1 cellular context compared by ENCODE assay signal in the genomic region with DNA sequence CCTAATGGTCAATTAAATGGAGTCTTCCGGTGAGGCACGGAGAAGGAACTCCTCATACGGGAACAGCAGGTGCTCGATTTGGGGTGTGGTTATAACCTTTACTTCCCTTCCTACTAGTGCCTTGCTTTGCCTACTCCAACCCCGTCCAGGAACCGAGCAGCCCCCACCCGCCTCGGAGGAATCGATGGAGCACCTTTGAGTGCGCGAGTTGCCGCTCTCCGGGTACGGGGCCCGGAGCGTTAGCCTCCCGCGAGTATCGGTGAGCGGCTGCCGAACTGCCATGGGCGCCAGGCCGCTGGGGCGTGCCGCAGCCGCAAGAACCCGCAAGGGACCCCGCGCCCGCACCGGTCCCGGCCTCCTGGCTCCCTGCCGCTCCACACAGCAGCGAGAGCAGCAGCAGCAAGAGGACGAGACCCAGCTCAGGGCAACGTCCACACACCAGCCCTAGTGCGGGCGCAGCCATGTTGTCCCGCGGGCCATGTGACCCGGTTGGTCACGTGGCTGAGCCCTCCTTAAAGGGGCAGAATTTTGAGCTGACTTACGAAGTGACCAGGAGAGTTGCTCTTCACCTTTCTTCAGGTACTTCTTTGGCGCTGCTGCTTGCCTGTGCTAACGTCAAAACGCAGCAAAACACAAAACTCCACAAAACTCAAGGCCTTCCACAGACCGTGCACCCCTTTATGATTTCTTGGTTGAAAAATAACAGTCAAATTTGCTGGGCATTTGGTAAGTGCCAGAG.
TF ChIP-seq lines count a peak whose summit lies in the region.

A gene (minus strand): TSS at position 487 of the 739 bp plus-strand sequence. CDS start 24 bp downstream, at position 463.

TF ChIP-seq in K562, 482 proteins besides CTCF, POLR2A, EP300 and RAD21 (continued from another document and continues in another):
- TF ChIP-seq, protein P1, sequence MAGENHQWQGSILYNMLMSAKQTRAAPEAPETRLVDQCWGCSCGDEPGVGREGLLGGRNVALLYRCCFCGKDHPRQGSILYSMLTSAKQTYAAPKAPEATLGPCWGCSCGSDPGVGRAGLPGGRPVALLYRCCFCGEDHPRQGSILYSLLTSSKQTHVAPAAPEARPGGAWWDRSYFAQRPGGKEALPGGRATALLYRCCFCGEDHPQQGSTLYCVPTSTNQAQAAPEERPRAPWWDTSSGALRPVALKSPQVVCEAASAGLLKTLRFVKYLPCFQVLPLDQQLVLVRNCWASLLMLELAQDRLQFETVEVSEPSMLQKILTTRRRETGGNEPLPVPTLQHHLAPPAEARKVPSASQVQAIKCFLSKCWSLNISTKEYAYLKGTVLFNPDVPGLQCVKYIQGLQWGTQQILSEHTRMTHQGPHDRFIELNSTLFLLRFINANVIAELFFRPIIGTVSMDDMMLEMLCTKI (IDR thresholded peaks at IDR 0.05; ENCODE audit: partially characterized antibody): no peak
- TF ChIP-seq SMAD1 (IDR thresholded peaks at IDR 0.05; ENCODE audit: low read depth, low read length, partially characterized antibody) (no peak), GABPA (tag; conservative IDR thresholded peaks at IDR 0.05; ENCODE audit: low read depth) (peak; percentile 23; the same call in 1 of the 2 replicates), ZNF436 (CRISPR knock-in tag; IDR thresholded peaks at IDR 0.05) (no peak), ERF (CRISPR knock-in tag; IDR thresholded peaks at IDR 0.05) (peak; percentile 88; the same call in 1 of the 2 replicates), ZNF239 (CRISPR knock-in tag; IDR thresholded peaks at IDR 0.05) (no peak), GABPB1 (CRISPR knock-in tag; IDR thresholded peaks at IDR 0.05) (peak; percentile 88), ZNF707 (CRISPR knock-in tag; conservative IDR thresholded peaks at IDR 0.05) (no peak), ZBED1 (IDR thresholded peaks at IDR 0.05) (no peak), ZNF644 (tag; IDR thresholded peaks at IDR 0.05; ENCODE audit: low read depth) (0 out of 2 replicates have a peak, but pooled peaks have one; percentile 45), ATF1 (CRISPR knock-in tag; IDR thresholded peaks at IDR 0.05) (no peak), ATF1 (tag; IDR thresholded peaks at IDR 0.05) (peak; percentile 70), SAFB (IDR thresholded peaks at IDR 0.05; ENCODE audit: borderline replicate concordance, low read depth, low read length) (no peak), RBM22 (IDR thresholded peaks at IDR 0.05; ENCODE audit: low read depth, low read length, poor library complexity, severe bottlenecking) (no peak), PHTF2 (CRISPR knock-in tag; IDR thresholded peaks at IDR 0.05) (no peak), PTBP1 (IDR thresholded peaks at IDR 0.05; ENCODE audit: low read depth, low read length) (no peak), TFAM (CRISPR knock-in tag; conservative IDR thresholded peaks at IDR 0.05) (no peak), TBL1XR1 (IDR thresholded peaks at IDR 0.05; ENCODE audit: low read length in 2 of 2) (no peak), MIER1 (IDR thresholded peaks at IDR 0.05; ENCODE audit: low read depth) (no peak), ZNF75A (CRISPR knock-in tag; IDR thresholded peaks at IDR 0.05) (no peak), CBX3 (IDR thresholded peaks at IDR 0.05; ENCODE audit: borderline replicate concordance in 1 of 2, low read length in 2 of 2) (peak in 1 of 2 experiments; percentile 66; a peak in 1 of 3 replicates), ZNF253 (CRISPR knock-in tag; conservative IDR thresholded peaks at IDR 0.05) (no peak), MYNN (IDR thresholded peaks at IDR 0.05) (no peak), MYNN (CRISPR knock-in tag; IDR thresholded peaks at IDR 0.05) (no peak), NR4A1 (CRISPR knock-in tag; IDR thresholded peaks at IDR 0.05) (peak; percentile 85; the same call in 1 of the 2 replicates), NR4A1 (tag; IDR thresholded peaks at IDR 0.05) (peak; percentile 63), ZNF134 (CRISPR knock-in tag; conservative IDR thresholded peaks at IDR 0.05) (no peak), ZC3H11A (IDR thresholded peaks at IDR 0.05; ENCODE audit: low read depth, low read length) (no peak), GTF2E2 (tag; IDR thresholded peaks at IDR 0.05) (peak; percentile 74), MTA2 (IDR thresholded peaks at IDR 0.05; ENCODE audit: low read depth) (no peak), THRAP3 (IDR thresholded peaks at IDR 0.05; ENCODE audit: borderline replicate concordance) (no peak), ESRRA (IDR thresholded peaks at IDR 0.05; ENCODE audit: borderline replicate concordance, low read depth) (0 out of 2 replicates have a peak, but pooled peaks have one; percentile 31), CXXC5 (CRISPR knock-in tag; IDR thresholded peaks at IDR 0.05) (peak; percentile 71), MEIS2 (IDR thresholded peaks at IDR 0.05; ENCODE audit: partially characterized antibody) (no peak), TAF9B (IDR thresholded peaks at IDR 0.05; ENCODE audit: partially characterized antibody) (peak; percentile 91), SMARCA5 (IDR thresholded peaks at IDR 0.05) (no peak), RBFOX2 (IDR thresholded peaks at IDR 0.05; ENCODE audit: low read depth, low read length) (peak; percentile 97), SOX6 (IDR thresholded peaks at IDR 0.05) (peak; percentile 38), OTX1 (CRISPR knock-in tag; IDR thresholded peaks at IDR 0.05) (0 out of 2 replicates have a peak, but pooled peaks have one; percentile 13), PHF8 (IDR thresholded peaks at IDR 0.05; ENCODE audit: borderline replicate concordance, low read length) (peak; percentile 100), HLTF (IDR thresholded peaks at IDR 0.05) (peak; percentile 54; the same call in 1 of the 2 replicates), ZFPM2 (CRISPR knock-in tag; IDR thresholded peaks at IDR 0.05) (no peak), NCOR1 (IDR thresholded peaks at IDR 0.05) (no peak), MECOM (CRISPR knock-in tag; IDR thresholded peaks at IDR 0.05) (peak; percentile 61), BHLHE40 (IDR thresholded peaks at IDR 0.05; ENCODE audit: low read length) (peak; percentile 93), ZC3H8 (IDR thresholded peaks at IDR 0.05) (no peak)
- TF ChIP-seq, protein P2, sequence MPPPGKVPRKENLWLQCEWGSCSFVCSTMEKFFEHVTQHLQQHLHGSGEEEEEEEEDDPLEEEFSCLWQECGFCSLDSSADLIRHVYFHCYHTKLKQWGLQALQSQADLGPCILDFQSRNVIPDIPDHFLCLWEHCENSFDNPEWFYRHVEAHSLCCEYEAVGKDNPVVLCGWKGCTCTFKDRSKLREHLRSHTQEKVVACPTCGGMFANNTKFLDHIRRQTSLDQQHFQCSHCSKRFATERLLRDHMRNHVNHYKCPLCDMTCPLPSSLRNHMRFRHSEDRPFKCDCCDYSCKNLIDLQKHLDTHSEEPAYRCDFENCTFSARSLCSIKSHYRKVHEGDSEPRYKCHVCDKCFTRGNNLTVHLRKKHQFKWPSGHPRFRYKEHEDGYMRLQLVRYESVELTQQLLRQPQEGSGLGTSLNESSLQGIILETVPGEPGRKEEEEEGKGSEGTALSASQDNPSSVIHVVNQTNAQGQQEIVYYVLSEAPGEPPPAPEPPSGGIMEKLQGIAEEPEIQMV (tag; conservative IDR thresholded peaks at IDR 0.05; ENCODE audit: low read depth): no peak
- TF ChIP-seq, protein P3, sequence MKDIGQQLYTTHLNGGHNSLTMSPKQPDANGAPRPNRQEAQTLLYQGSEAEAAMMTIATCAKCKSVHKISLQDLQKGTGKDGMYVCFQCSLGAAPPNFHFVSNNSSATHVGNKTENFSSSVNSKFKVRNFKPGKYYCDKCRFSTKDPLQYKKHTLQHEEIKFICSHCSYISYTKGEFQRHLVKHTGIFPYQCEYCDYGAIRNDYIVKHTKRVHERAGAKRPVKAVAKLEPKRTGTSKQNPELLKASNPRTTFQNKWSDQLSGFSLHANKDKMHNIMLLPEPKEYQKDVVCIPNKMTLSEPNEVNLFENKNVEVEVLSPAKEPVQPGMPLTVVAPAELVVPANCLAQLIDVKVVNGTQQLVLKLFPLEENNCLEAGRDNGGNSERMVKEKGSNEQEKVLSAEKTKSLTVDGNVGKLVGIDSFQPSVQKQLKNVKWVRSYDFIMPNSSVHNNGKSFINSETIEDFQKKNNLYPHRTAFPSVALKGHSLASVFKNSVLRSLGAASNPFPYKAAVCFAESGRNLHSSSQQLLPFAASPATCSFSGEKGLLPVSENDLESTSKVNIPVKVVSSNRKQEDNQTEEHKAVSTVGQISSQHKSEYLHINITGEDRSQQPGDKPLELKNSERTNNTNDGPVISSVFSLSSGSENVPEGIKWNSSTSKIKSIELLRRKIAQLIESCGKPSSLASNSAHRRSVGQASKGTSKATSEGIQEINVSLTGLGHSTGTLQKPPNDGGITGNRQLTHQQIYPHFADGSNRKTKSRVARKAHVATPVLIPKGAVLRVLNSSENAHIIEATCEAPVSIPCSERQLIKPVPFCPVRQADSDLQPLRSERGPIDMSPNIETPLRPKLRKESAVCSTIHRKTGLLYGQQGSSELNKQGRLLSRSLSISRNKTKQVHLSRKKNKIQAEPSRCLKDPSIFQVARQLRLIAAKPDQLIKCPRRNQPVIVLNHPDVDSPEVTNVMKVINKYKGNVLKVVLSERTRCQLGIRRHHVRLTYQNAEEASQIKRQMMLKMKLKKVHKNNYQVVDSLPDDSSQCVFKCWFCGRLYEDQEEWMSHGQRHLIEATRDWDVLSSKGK (CRISPR knock-in tag; IDR thresholded peaks at IDR 0.05): no peak
- TF ChIP-seq, protein P4, sequence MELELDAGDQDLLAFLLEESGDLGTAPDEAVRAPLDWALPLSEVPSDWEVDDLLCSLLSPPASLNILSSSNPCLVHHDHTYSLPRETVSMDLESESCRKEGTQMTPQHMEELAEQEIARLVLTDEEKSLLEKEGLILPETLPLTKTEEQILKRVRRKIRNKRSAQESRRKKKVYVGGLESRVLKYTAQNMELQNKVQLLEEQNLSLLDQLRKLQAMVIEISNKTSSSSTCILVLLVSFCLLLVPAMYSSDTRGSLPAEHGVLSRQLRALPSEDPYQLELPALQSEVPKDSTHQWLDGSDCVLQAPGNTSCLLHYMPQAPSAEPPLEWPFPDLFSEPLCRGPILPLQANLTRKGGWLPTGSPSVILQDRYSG (tag; conservative IDR thresholded peaks at IDR 0.05; ENCODE audit: low read depth): 0 out of 2 replicates have a peak, but pooled peaks have one; percentile 21
- TF ChIP-seq, protein P5, sequence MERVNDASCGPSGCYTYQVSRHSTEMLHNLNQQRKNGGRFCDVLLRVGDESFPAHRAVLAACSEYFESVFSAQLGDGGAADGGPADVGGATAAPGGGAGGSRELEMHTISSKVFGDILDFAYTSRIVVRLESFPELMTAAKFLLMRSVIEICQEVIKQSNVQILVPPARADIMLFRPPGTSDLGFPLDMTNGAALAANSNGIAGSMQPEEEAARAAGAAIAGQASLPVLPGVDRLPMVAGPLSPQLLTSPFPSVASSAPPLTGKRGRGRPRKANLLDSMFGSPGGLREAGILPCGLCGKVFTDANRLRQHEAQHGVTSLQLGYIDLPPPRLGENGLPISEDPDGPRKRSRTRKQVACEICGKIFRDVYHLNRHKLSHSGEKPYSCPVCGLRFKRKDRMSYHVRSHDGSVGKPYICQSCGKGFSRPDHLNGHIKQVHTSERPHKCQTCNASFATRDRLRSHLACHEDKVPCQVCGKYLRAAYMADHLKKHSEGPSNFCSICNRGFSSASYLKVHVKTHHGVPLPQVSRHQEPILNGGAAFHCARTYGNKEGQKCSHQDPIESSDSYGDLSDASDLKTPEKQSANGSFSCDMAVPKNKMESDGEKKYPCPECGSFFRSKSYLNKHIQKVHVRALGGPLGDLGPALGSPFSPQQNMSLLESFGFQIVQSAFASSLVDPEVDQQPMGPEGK (CRISPR knock-in tag; IDR thresholded peaks at IDR 0.05; ENCODE audit: borderline replicate concordance): no peak
- TF ChIP-seq, protein P6, sequence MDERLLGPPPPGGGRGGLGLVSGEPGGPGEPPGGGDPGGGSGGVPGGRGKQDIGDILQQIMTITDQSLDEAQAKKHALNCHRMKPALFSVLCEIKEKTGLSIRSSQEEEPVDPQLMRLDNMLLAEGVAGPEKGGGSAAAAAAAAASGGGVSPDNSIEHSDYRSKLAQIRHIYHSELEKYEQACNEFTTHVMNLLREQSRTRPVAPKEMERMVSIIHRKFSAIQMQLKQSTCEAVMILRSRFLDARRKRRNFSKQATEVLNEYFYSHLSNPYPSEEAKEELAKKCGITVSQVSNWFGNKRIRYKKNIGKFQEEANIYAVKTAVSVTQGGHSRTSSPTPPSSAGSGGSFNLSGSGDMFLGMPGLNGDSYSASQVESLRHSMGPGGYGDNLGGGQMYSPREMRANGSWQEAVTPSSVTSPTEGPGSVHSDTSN (CRISPR knock-in tag; IDR thresholded peaks at IDR 0.05; ENCODE audit: low read depth): no peak
- TF ChIP-seq, protein P6 (tag; conservative IDR thresholded peaks at IDR 0.05; ENCODE audit: low read depth): no peak
- TF ChIP-seq, protein P7, sequence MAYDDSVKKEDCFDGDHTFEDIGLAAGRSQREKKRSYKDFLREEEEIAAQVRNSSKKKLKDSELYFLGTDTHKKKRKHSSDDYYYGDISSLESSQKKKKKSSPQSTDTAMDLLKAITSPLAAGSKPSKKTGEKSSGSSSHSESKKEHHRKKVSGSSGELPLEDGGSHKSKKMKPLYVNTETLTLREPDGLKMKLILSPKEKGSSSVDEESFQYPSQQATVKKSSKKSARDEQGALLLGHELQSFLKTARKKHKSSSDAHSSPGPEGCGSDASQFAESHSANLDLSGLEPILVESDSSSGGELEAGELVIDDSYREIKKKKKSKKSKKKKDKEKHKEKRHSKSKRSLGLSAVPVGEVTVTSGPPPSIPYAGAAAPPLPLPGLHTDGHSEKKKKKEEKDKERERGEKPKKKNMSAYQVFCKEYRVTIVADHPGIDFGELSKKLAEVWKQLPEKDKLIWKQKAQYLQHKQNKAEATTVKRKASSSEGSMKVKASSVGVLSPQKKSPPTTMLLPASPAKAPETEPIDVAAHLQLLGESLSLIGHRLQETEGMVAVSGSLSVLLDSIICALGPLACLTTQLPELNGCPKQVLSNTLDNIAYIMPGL (CRISPR knock-in tag; IDR thresholded peaks at IDR 0.05): 0 out of 2 replicates have a peak, but pooled peaks have one; percentile 19
- TF ChIP-seq, protein P8, sequence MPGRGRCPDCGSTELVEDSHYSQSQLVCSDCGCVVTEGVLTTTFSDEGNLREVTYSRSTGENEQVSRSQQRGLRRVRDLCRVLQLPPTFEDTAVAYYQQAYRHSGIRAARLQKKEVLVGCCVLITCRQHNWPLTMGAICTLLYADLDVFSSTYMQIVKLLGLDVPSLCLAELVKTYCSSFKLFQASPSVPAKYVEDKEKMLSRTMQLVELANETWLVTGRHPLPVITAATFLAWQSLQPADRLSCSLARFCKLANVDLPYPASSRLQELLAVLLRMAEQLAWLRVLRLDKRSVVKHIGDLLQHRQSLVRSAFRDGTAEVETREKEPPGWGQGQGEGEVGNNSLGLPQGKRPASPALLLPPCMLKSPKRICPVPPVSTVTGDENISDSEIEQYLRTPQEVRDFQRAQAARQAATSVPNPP (IDR thresholded peaks at IDR 0.05; ENCODE audit: borderline replicate concordance, insufficient read depth, insufficient read length): no peak
